1 cellular context compared by ENCODE assay signal in the genomic region with DNA sequence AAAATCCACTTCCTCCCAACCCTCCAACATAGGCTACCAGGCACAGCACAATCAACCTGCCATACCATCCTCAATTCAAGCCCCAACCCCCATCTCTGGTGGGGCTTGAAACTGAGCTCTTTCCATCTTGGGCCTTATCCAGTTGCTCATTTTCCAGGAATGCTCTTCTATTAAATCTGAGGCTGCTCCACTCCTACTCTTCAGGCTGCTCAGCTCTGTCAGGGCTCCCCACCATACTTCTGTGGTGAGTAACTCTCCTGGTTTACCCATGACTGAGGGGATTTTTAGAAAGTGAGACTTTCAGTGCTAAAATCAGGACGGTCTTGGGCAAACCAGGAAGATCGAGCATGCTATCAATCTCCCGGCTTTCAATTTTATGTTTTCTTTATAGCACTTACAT.
TF ChIP-seq lines count a peak whose summit lies in the region.

No MANE protein-coding gene starts in this region.

TF ChIP-seq in IMR-90, 13 proteins besides CTCF, POLR2A, EP300 and RAD21 (continued from another document):
- TF ChIP-seq CHD1 (IDR thresholded peaks at IDR 0.05; ENCODE audit: low read depth, low read length), result no peak
- no peak for TF ChIP-seq MAFK (IDR thresholded peaks at IDR 0.05; ENCODE audit: low read depth, low read length)
- TF ChIP-seq, protein P1, sequence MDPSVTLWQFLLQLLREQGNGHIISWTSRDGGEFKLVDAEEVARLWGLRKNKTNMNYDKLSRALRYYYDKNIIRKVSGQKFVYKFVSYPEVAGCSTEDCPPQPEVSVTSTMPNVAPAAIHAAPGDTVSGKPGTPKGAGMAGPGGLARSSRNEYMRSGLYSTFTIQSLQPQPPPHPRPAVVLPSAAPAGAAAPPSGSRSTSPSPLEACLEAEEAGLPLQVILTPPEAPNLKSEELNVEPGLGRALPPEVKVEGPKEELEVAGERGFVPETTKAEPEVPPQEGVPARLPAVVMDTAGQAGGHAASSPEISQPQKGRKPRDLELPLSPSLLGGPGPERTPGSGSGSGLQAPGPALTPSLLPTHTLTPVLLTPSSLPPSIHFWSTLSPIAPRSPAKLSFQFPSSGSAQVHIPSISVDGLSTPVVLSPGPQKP (IDR thresholded peaks at IDR 0.05; ENCODE audit: borderline replicate concordance, low read depth, low read length), result no peak
- TF ChIP-seq SMC3 (IDR thresholded peaks at IDR 0.05; ENCODE audit: low read depth, low read length), result no peak
